In the genomic region with DNA sequence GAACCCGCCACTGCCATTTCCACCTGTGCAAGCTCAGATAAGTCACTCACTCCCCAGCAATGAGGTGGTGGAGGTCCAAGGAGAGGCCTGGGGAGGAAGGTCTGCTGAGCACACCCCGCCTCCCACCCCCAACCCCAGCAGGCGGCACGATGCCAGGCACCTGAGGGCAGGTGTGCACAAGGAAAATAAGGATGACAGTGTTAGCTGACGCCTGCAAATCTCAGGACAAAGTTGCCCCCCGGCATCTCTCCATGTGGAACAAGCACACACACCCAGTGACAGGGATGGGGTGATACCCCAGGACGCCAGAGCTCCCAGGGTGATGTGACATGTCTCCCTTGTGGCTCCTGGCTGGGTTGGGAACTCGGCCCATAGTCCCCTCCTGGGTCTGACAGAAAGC, we compare ENCODE assay signal across 18 cellular contexts. TPM values are rescaled to one million over a fixed set of nuclear protein-coding genes. Genes with fewer than 3 reads are reported as not detected.
A peak's percentile ranks its signal among the peaks of the same experiment; 100 is the strongest.
DNase-seq lines count a peak whose midpoint lies in the region; ATAC-seq, FAIRE-seq and TF ChIP-seq lines count a peak whose summit lies in the region.
"Had no signal": no experiment of that assay in that cellular context is flagged by ENCODE, and none has a peak within 500 bp of the region (broad histone marks: within the 10 kb centered on the region; RNA-seq: fewer than 3 reads in every experiment).

No MANE protein-coding gene starts in this region.

- peaks cover 7% of the 10 kb centered on the region for H3K9me3 Mint-ChIP-seq in activated CD4-positive, alpha-beta memory T cell treated with anti-CD3 and anti-CD28 coated beads, Interleukin-2, amount 10 ng/mL, durations not matched to agents 7 days and 5 days
- peaks cover 13% of the 10 kb centered on the region for H3K9me3 Mint-ChIP-seq in activated CD4-positive, alpha-beta memory T cell treated with anti-CD3 and anti-CD28 coated beads for 36 hours
- H3K9me3 Mint-ChIP-seq in stimulated activated effector memory CD8-positive, alpha-beta T cell treated with anti-CD3 and anti-CD28 coated beads, Interleukin-12 subunit alpha, Interleukin-12 subunit beta, amount 100 ng/mL, for 72 hours: no peaks in the 10 kb centered on the region

- H3K36me3 ChIP-seq in KOPT-K1 (ENCODE audit: insufficient read depth, low read length) (peaks cover 62% of the 10 kb centered on the region), kidney (ENCODE audit: control insufficient read depth in 1 of 2, insufficient read depth in 2 of 2, low read length in 2 of 2) (no peaks in the 10 kb centered on the region)

- no peak for DNase-seq in activated CD4-positive, alpha-beta memory T cell treated with anti-CD3 and anti-CD28 coated beads, Interleukin-2, amount 10 ng/mL, durations not matched to agents 7 days and 5 days
- no peak for DNase-seq in activated CD4-positive, alpha-beta memory T cell treated with anti-CD3 and anti-CD28 coated beads for 36 hours
- peak; percentile 39 for DNase-seq in kidney
- no peak for DNase-seq in stimulated activated effector memory CD8-positive, alpha-beta T cell treated with anti-CD3 and anti-CD28 coated beads, Interleukin-12 subunit alpha, Interleukin-12 subunit beta, amount 100 ng/mL, for 72 hours (ENCODE audit: low spot score in 2 of 2)
- DNase-seq in HEK293T (ENCODE audit: extremely low spot score): no peak
- DNase-seq in RKO (ENCODE audit: low spot score): no peak
- DNase-seq: 8988T; AML-193; CD8-positive, alpha-beta memory T cell; DND-41; GDM1; HCEC 1CT had no signal

- CTCF ChIA-PET in activated CD4-positive, alpha-beta memory T cell treated with anti-CD3 and anti-CD28 coated beads, Interleukin-2, amount 10 ng/mL, durations not matched to agents 7 days and 5 days (lab: Charles Lee): interaction anchor here (1.0 to 2.8 kb wide), 4 partner anchors 10 to 60 kb away, joined by 3 to 20 read pairs (median 7); partner anchors contain the start of gene JAKMIP1
- CTCF ChIA-PET in activated CD4-positive, alpha-beta memory T cell treated with anti-CD3 and anti-CD28 coated beads for 36 hours (lab: Charles Lee): no interaction called here
- CTCF ChIA-PET in HEK293T (lab: Yijun Ruan, JAX): no interaction called here

- no peak for ATAC-seq in stimulated activated effector memory CD8-positive, alpha-beta T cell treated with anti-CD3 and anti-CD28 coated beads, Interleukin-12 subunit alpha, Interleukin-12 subunit beta, amount 100 ng/mL, for 72 hours

- H3K9ac ChIP-seq in kidney (ENCODE audit: low read length in 2 of 2): no peak overlapping the region
- H3K9ac ChIP-seq: BLaER1 had no signal

- peak overlapping the region; percentile 54 for H3K27ac Mint-ChIP-seq in activated CD4-positive, alpha-beta memory T cell treated with anti-CD3 and anti-CD28 coated beads, Interleukin-2, amount 10 ng/mL, durations not matched to agents 7 days and 5 days
- H3K27ac Mint-ChIP-seq in activated CD4-positive, alpha-beta memory T cell treated with anti-CD3 and anti-CD28 coated beads for 36 hours: no peak overlapping the region
- H3K27ac Mint-ChIP-seq in stimulated activated effector memory CD8-positive, alpha-beta T cell treated with anti-CD3 and anti-CD28 coated beads, Interleukin-12 subunit alpha, Interleukin-12 subunit beta, amount 100 ng/mL, for 72 hours: peak overlapping the region; percentile 43
- H3K27ac Mint-ChIP-seq: IgD-negative memory B cell had no signal

- POLR2A ChIA-PET in activated CD4-positive, alpha-beta memory T cell treated with anti-CD3 and anti-CD28 coated beads, Interleukin-2, amount 10 ng/mL, durations not matched to agents 7 days and 5 days (lab: Charles Lee): interaction anchor here (1.8 to 21.3 kb wide), 4 partner anchors 9 to 56 kb away, joined by 4 to 568 read pairs (median 9); partner anchors contain the start of gene JAKMIP1
- POLR2A ChIA-PET in activated CD4-positive, alpha-beta memory T cell treated with anti-CD3 and anti-CD28 coated beads for 36 hours (lab: Charles Lee): interaction anchor here (1.3 kb wide), 1 partner anchor 10 kb away, joined by 4 read pairs; no protein-coding TSS in a partner anchor
- POLR2A ChIA-PET in HEK293T (lab: Yijun Ruan, JAX): no interaction called here

- no peak overlapping the region for H3K4me3 Mint-ChIP-seq in activated CD4-positive, alpha-beta memory T cell treated with anti-CD3 and anti-CD28 coated beads, Interleukin-2, amount 10 ng/mL, durations not matched to agents 7 days and 5 days
- H3K4me3 Mint-ChIP-seq in activated CD4-positive, alpha-beta memory T cell treated with anti-CD3 and anti-CD28 coated beads for 36 hours: no peak overlapping the region
- H3K4me3 Mint-ChIP-seq in stimulated activated effector memory CD8-positive, alpha-beta T cell treated with anti-CD3 and anti-CD28 coated beads, Interleukin-12 subunit alpha, Interleukin-12 subunit beta, amount 100 ng/mL, for 72 hours: no peak overlapping the region
- H3K4me3 Mint-ChIP-seq: CD8-positive, alpha-beta memory T cell; IgD-negative memory B cell had no signal

- H3K36me3 Mint-ChIP-seq in activated CD4-positive, alpha-beta memory T cell treated with anti-CD3 and anti-CD28 coated beads, Interleukin-2, amount 10 ng/mL, durations not matched to agents 7 days and 5 days (ENCODE audit: low read depth): peaks cover 85% of the 10 kb centered on the region
- H3K36me3 Mint-ChIP-seq in activated CD4-positive, alpha-beta memory T cell treated with anti-CD3 and anti-CD28 coated beads for 36 hours: peaks cover 19% of the 10 kb centered on the region
- H3K36me3 Mint-ChIP-seq in stimulated activated effector memory CD8-positive, alpha-beta T cell treated with anti-CD3 and anti-CD28 coated beads, Interleukin-12 subunit alpha, Interleukin-12 subunit beta, amount 100 ng/mL, for 72 hours: peaks cover 59% of the 10 kb centered on the region

- H3K4me1 ChIP-seq in kidney (ENCODE audit: control insufficient read depth in 1 of 2, insufficient read depth in 1 of 2, low read depth in 1 of 2, low read length in 2 of 2): no peaks in the 10 kb centered on the region
- H3K4me1 ChIP-seq: Caco-2 had no signal

- H3K4me1 Mint-ChIP-seq in activated CD4-positive, alpha-beta memory T cell treated with anti-CD3 and anti-CD28 coated beads, Interleukin-2, amount 10 ng/mL, durations not matched to agents 7 days and 5 days: peaks cover 82% of the 10 kb centered on the region
- peaks cover 4% of the 10 kb centered on the region for H3K4me1 Mint-ChIP-seq in activated CD4-positive, alpha-beta memory T cell treated with anti-CD3 and anti-CD28 coated beads for 36 hours (ENCODE audit: low read depth)
- peaks cover 49% of the 10 kb centered on the region for H3K4me1 Mint-ChIP-seq in stimulated activated effector memory CD8-positive, alpha-beta T cell treated with anti-CD3 and anti-CD28 coated beads, Interleukin-12 subunit alpha, Interleukin-12 subunit beta, amount 100 ng/mL, for 72 hours
- H3K4me1 Mint-ChIP-seq: IgD-negative memory B cell had no signal

- H3K27me3 Mint-ChIP-seq in activated CD4-positive, alpha-beta memory T cell treated with anti-CD3 and anti-CD28 coated beads, Interleukin-2, amount 10 ng/mL, durations not matched to agents 7 days and 5 days: no peaks in the 10 kb centered on the region
- H3K27me3 Mint-ChIP-seq in activated CD4-positive, alpha-beta memory T cell treated with anti-CD3 and anti-CD28 coated beads for 36 hours: no peaks in the 10 kb centered on the region

- no peaks in the 10 kb centered on the region for H3K9me3 ChIP-seq in KOPT-K1 (ENCODE audit: insufficient read depth, low read length, poor library complexity, severe bottlenecking)
- peaks cover 0 to 4% of the 10 kb centered on the region in 2 donors for H3K9me3 ChIP-seq in kidney (ENCODE audit: control insufficient read depth in 1 of 2, low read length in 2 of 2)
- H3K9me3 ChIP-seq: Caco-2 had no signal

- intact Hi-C loops in activated CD4-positive, alpha-beta memory T cell treated with anti-CD3 and anti-CD28 coated beads for 36 hours (cut with micrococcal nuclease): no loop called here
- intact Hi-C loops in kidney (cut with DNase I): no loop called here

- no peak overlapping the region for H3K4me3 ChIP-seq in kidney (ENCODE audit: low read length in 2 of 2)
- H3K4me3 ChIP-seq: BLaER1 had no signal

- no peak for FAIRE-seq in kidney (lab: Jason Lieb, UNC)
- FAIRE-seq: GM19239 had no signal

- H3K27ac ChIP-seq in KOPT-K1 (ENCODE audit: low read depth, low read length, poor library complexity, severe bottlenecking) (peak overlapping the region; percentile 99), kidney (ENCODE audit: low read depth in 2 of 2, low read length in 2 of 2) (no peak overlapping the region)
- H3K27ac ChIP-seq: BLaER1 had no signal

- TF ChIP-seq CTCF in kidney (IDR thresholded peaks at IDR 0.05; ENCODE audit: borderline replicate concordance, extremely low read depth, insufficient read depth): no peak

TF ChIP-seq in HEK293T, 16 proteins besides CTCF, POLR2A, EP300 and RAD21 (continues in another document):
- TF ChIP-seq FOXK2 (IDR thresholded peaks at IDR 0.05) (no peak), FOXA1 (IDR thresholded peaks at IDR 0.05) (no peak), BHLHE40 (IDR thresholded peaks at IDR 0.05; ENCODE audit: borderline replicate concordance) (no peak), SUZ12 (IDR thresholded peaks at IDR 0.05) (no peak), NFRKB (IDR thresholded peaks at IDR 0.05) (no peak), ZNF384 (IDR thresholded peaks at IDR 0.05) (no peak), LEF1 (IDR thresholded peaks at IDR 0.05; ENCODE audit: borderline replicate concordance) (no peak), FOXM1 (IDR thresholded peaks at IDR 0.05; ENCODE audit: borderline replicate concordance) (no peak), L3MBTL2 (conservative IDR thresholded peaks at IDR 0.05) (no peak), SP1 (IDR thresholded peaks at IDR 0.05) (no peak), HDGF (IDR thresholded peaks at IDR 0.05; ENCODE audit: borderline replicate concordance) (no peak), ELF4 (IDR thresholded peaks at IDR 0.05) (no peak), CTBP1 (IDR thresholded peaks at IDR 0.05; ENCODE audit: borderline replicate concordance) (no peak), PKNOX1 (IDR thresholded peaks at IDR 0.05) (no peak), TARDBP (IDR thresholded peaks at IDR 0.05) (no peak)

RNA-seq across cellular contexts. Expression of gene JAKMIP1, which starts 9.9 kb away (rescaled TPM):
- 10 to 100 TPM; 43.8 to 44.4 TPM for total RNA-seq in activated CD4-positive, alpha-beta memory T cell treated with anti-CD3 and anti-CD28 coated beads, Interleukin-2, amount 10 ng/mL, durations not matched to agents 7 days and 5 days
- 10 to 100 TPM; 17.7 to 18.1 TPM for total RNA-seq in activated CD4-positive, alpha-beta memory T cell treated with anti-CD3 and anti-CD28 coated beads for 36 hours
- 0.69 TPM for total RNA-seq in kidney
- not detected for polyA plus RNA-seq in kidney (ENCODE audit: insufficient read depth, low read depth, low replicate concordance)
- total RNA-seq: Caco-2, HT1080 had no signal

Comparison
In these comparisons a context has a peak if more than half of its experiments do, and no peak if none do; other contexts are left out.
1. RNA of gene JAKMIP1, which starts 9.9 kb away (total RNA-seq): 43.8 to 44.4 TPM in activated CD4-positive, alpha-beta memory T cell treated with anti-CD3 and anti-CD28 coated beads, Interleukin-2, amount 10 ng/mL, durations not matched to agents 7 days and 5 days and 17.7 to 18.1 TPM in activated CD4-positive, alpha-beta memory T cell treated with anti-CD3 and anti-CD28 coated beads for 36 hours; 0.69 TPM in kidney (single experiment); every median in the first group is over 10 times any median in the second.